9 cellular contexts compared by ENCODE assay signal in genomic region chr6:148343383-148343782, GRCh38. TPM values are rescaled to one million over a fixed set of nuclear protein-coding genes. Genes with fewer than 3 reads are reported as not detected.
DNase-seq lines count a peak whose midpoint lies in the region; ATAC-seq, FAIRE-seq and TF ChIP-seq lines count a peak whose summit lies in the region.
"Had no signal": no experiment of that assay in that cellular context is flagged by ENCODE, and none has a peak within 500 bp of the region (broad histone marks: within the 10 kb centered on the region; RNA-seq: fewer than 3 reads in every experiment).

No MANE protein-coding gene starts in this region.

- whole genome bisulfite sequencing in small intestine, 3 donors: 3 to 13% (median 12%) methylated on average over 3 of the region's 3 CpGs

- H3K4me3 Mint-ChIP-seq in activated T-helper 17 cell treated with anti-CD3 and anti-CD28 coated beads, Interleukin-2, amount 50 U/mL, for 72 hours: peak overlapping the region; percentile 74
- H3K4me3 Mint-ChIP-seq: stimulated activated naive CD8-positive, alpha-beta T cell treated with anti-CD3 and anti-CD28 coated beads, Interleukin-15, Interleukin-2, amounts not matched to agents 100 ng/mL and 50 ng/mL, for 24 hours had no signal

- peaks cover 22% of the 10 kb centered on the region for H3K4me1 ChIP-seq in HEK293 (ENCODE audit: control insufficient read depth, insufficient read depth, low read length)
- peaks cover 35% of the 10 kb centered on the region for H3K4me1 ChIP-seq in iPS-15b (ENCODE audit: control insufficient read depth, insufficient read depth, low read length)
- no peaks in the 10 kb centered on the region for H3K4me1 ChIP-seq in small intestine (ENCODE audit: control insufficient read depth in 2 of 2, insufficient read depth in 1 of 2, low read depth in 1 of 2, low read length in 1 of 2)

- no peak overlapping the region for H3K27ac Mint-ChIP-seq in activated T-helper 17 cell treated with anti-CD3 and anti-CD28 coated beads, Interleukin-2, amount 50 U/mL, for 72 hours
- H3K27ac Mint-ChIP-seq: stimulated activated naive CD8-positive, alpha-beta T cell treated with anti-CD3 and anti-CD28 coated beads, Interleukin-15, Interleukin-2, amounts not matched to agents 100 ng/mL and 50 ng/mL, for 24 hours had no signal

- no peaks in the 10 kb centered on the region for H3K4me1 Mint-ChIP-seq in activated T-helper 17 cell treated with anti-CD3 and anti-CD28 coated beads, Interleukin-2, amount 50 U/mL, for 72 hours

- H3K27ac ChIP-seq in HEK293 (ENCODE audit: extremely low read depth, low read depth, low read length) (peak overlapping the region; percentile 99; the same call in 1 of the 2 replicates), small intestine (ENCODE audit: low read depth in 1 of 2, low read length in 1 of 2) (peak overlapping the region in 1 of 2 donors; percentile 93)

- H3K27me3 ChIP-seq in iPS-15b (ENCODE audit: control insufficient read depth, insufficient read depth, low read length) (no peaks in the 10 kb centered on the region), small intestine (ENCODE audit: control insufficient read depth in 2 of 2, insufficient read depth in 2 of 2, low read length in 2 of 2) (peaks cover 0 to 2% of the 10 kb centered on the region in 2 donors)

- H3K4me3 ChIP-seq in HEK293 (ENCODE audit: low read depth, low read length) (peak overlapping the region; percentile 86), iPS-15b (ENCODE audit: low read depth, low read length) (peak overlapping the region; percentile 56), small intestine (ENCODE audit: low read depth in 1 of 2, low read length in 2 of 2) (peak overlapping the region; percentile 43 to 78)

- POLR2A ChIA-PET in HEK293 (lab: Yijun Ruan, JAX): no interaction called here

- FAIRE-seq in small intestine (lab: Jason Lieb, UNC): no peak

- H3K9ac ChIP-seq in iPS-15b (ENCODE audit: low read depth, low read length): peak overlapping the region; percentile 62

- DNase-seq in small intestine (no peak), middle frontal gyrus (ENCODE audit: extremely low spot score, low spot score) (no peak)
- DNase-seq in NK-92 treated with Interleukin-12 subunit alpha and Interleukin-12 subunit beta, amount 100 ng/mL, for 24 hours (lab: John Stamatoyannopoulos, UW): no peak

- peaks cover 0 to under 1% of the 10 kb centered on the region in 2 experiments; a peak in 1 of 3 replicates for H3K36me3 ChIP-seq in HEK293 (ENCODE audit: control insufficient read depth in 2 of 2, insufficient read depth in 1 of 2, low read length in 2 of 2)
- no peaks in the 10 kb centered on the region for H3K36me3 ChIP-seq in iPS-15b (ENCODE audit: control insufficient read depth, insufficient read depth, low read length)
- no peaks in the 10 kb centered on the region for H3K36me3 ChIP-seq in small intestine (ENCODE audit: control insufficient read depth in 2 of 2, insufficient read depth in 2 of 2, low read length in 2 of 2)

- no peaks in the 10 kb centered on the region for H3K9me3 ChIP-seq in HEK293 (ENCODE audit: control insufficient read depth, insufficient read depth, low read depth, low read length)
- H3K9me3 ChIP-seq in iPS-15b (ENCODE audit: control insufficient read depth, insufficient read depth, low read length): no peaks in the 10 kb centered on the region
- H3K9me3 ChIP-seq in small intestine (ENCODE audit: control insufficient read depth, low read depth): no peaks in the 10 kb centered on the region

- no peak for TF ChIP-seq CTCF in HEK293 (tag by site-specific recombination; IDR thresholded peaks at IDR 0.05)

- CTCF ChIA-PET in HEK293 (lab: Yijun Ruan, JAX): no interaction called here

- no peaks in the 10 kb centered on the region for H3K36me3 Mint-ChIP-seq in activated T-helper 17 cell treated with anti-CD3 and anti-CD28 coated beads, Interleukin-2, amount 50 U/mL, for 72 hours (ENCODE audit: low read depth)

- H3K9me3 Mint-ChIP-seq in activated T-helper 17 cell treated with anti-CD3 and anti-CD28 coated beads, Interleukin-2, amount 50 U/mL, for 72 hours: no peaks in the 10 kb centered on the region
- H3K9me3 Mint-ChIP-seq: stimulated activated naive CD8-positive, alpha-beta T cell treated with anti-CD3 and anti-CD28 coated beads, Interleukin-15, Interleukin-2, amounts not matched to agents 100 ng/mL and 50 ng/mL, for 24 hours had no signal

- no peak for ATAC-seq in activated T-helper 17 cell treated with anti-CD3 and anti-CD28 coated beads, Interleukin-2, amount 50 U/mL, for 72 hours (replicated peaks)
- ATAC-seq in HG02759 (IDR thresholded peaks at IDR 0.05; ENCODE audit: unreplicated experiment): no peak
- no peak for ATAC-seq in GM18517 (IDR thresholded peaks at IDR 0.05; ENCODE audit: unreplicated experiment)

- H3K27me3 Mint-ChIP-seq in activated T-helper 17 cell treated with anti-CD3 and anti-CD28 coated beads, Interleukin-2, amount 50 U/mL, for 72 hours: peaks cover 39% of the 10 kb centered on the region

TF ChIP-seq in HEK293, 187 proteins besides CTCF, POLR2A, EP300 and RAD21 (continues in another document):
- TF ChIP-seq SCRT1 (tag by site-specific recombination; IDR thresholded peaks at IDR 0.05; ENCODE audit: borderline replicate concordance) (peak; percentile 89), FEZF1 (tag by site-specific recombination; IDR thresholded peaks at IDR 0.05) (peak; percentile 72), PATZ1 (tag by site-specific recombination; IDR thresholded peaks at IDR 0.05) (0 out of 2 replicates have a peak, but pooled peaks have one; percentile 13), ZNF600 (tag by site-specific recombination; IDR thresholded peaks at IDR 0.05) (no peak), ZNF670 (tag by site-specific recombination; IDR thresholded peaks at IDR 0.05; ENCODE audit: low read depth) (no peak), ZNF132 (tag by site-specific recombination; IDR thresholded peaks at IDR 0.05; ENCODE audit: borderline replicate concordance) (no peak), ZNF664 (tag by site-specific recombination; IDR thresholded peaks at IDR 0.05) (no peak), INSM2 (tag by site-specific recombination; IDR thresholded peaks at IDR 0.05) (no peak), SCRT2 (tag by site-specific recombination; IDR thresholded peaks at IDR 0.05) (peak; percentile 98), YY2 (tag by site-specific recombination; IDR thresholded peaks at IDR 0.05) (no peak), ZNF169 (tag by site-specific recombination; IDR thresholded peaks at IDR 0.05) (no peak), ZNF426 (tag by site-specific recombination; IDR thresholded peaks at IDR 0.05) (no peak), ZNF792 (tag by site-specific recombination; IDR thresholded peaks at IDR 0.05) (no peak), ZNF221 (tag by site-specific recombination; IDR thresholded peaks at IDR 0.05; ENCODE audit: borderline replicate concordance) (no peak), MYNN (tag by site-specific recombination; IDR thresholded peaks at IDR 0.05; ENCODE audit: borderline replicate concordance) (no peak), ZNF555 (tag by site-specific recombination; conservative IDR thresholded peaks at IDR 0.05) (no peak), ZNF768 (tag by site-specific recombination; IDR thresholded peaks at IDR 0.05) (no peak), ZNF837 (tag by site-specific recombination; IDR thresholded peaks at IDR 0.05) (no peak), ZNF214 (tag by site-specific recombination; IDR thresholded peaks at IDR 0.05; ENCODE audit: borderline replicate concordance) (no peak), ZNF654 (tag by site-specific recombination; IDR thresholded peaks at IDR 0.05; ENCODE audit: low read depth) (no peak), ZBTB48 (tag by site-specific recombination; IDR thresholded peaks at IDR 0.05) (no peak), SP2 (tag by site-specific recombination; IDR thresholded peaks at IDR 0.05) (no peak)

RNA-seq across cellular contexts. Expression of gene SASH1, which starts 0.7 kb away (rescaled TPM):
- 1 to 10 TPM; 1.8 to 2.9 TPM for total RNA-seq in activated T-helper 17 cell treated with anti-CD3 and anti-CD28 coated beads, Interleukin-2, amount 50 U/mL, for 72 hours
- 10 to 100 TPM in 1 of 3 donors, 1 to 10 TPM in 2; 1.3 to 16.1 (median 4.1) TPM for polyA plus RNA-seq in small intestine
